ENCODE assay signal across 24 cellular contexts in the genomic region with DNA sequence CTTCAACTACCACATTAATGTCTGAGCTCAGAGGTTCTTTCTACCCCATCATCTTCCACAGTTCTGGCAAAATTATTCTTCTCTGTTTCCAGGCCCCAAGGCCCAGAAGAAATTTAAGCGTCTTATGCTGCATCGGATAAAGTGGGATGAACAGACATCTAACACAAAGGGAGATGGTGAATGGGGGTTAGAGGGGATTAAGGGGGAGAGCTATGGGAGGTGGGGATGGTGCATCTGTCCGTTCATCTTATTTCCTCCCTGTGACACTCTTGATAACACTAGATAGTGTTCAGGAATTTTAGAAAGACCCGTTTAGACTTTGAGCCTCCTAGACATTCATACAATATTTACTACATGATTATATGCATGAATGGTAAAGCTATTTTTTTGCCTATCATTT.
"Had no signal": no experiment of that assay in that cellular context is flagged by ENCODE, and none has a peak within 500 bp of the region (broad histone marks: within the 10 kb centered on the region; RNA-seq: fewer than 3 reads in every experiment).

No MANE protein-coding gene starts in this region.

- H3K4me1 Mint-ChIP-seq: mesothelial cell of epicardium, naive B cell, neural crest cell had no signal

- H3K4me3 Mint-ChIP-seq: mesothelial cell of epicardium; naive B cell; natural killer cell treated with Interleukin-12 subunit alpha and Interleukin-12 subunit beta and Interleukin-15 and Interleukin-18, amount 100 ng/mL, for 72 hours; neural crest cell; stimulated activated naive B cell treated with anti-CD40 and anti-IgM and Interleukin-4, amounts not matched to agents 10 μg/mL and 1 μg/mL and 100 μg/mL, for 72 hours; stimulated activated naive CD8-positive, alpha-beta T cell treated with anti-CD3 and anti-CD28 coated beads, Interleukin-15, Interleukin-2, amounts not matched to agents 100 ng/mL and 50 ng/mL, for 24 hours had no signal

- DNase-seq: dermis blood vessel endothelial cell; effector memory CD4-positive, alpha-beta T cell; erythroblast; esophagus squamous epithelium; foreskin melanocyte; glutamatergic neuron; heart right ventricle; hippocampal formation; left cardiac atrium; left lung; mesenchymal stem cell; mucosa of descending colon; naive B cell; right lobe of liver; small intestine; stimulated activated CD4-positive, alpha-beta T cell treated with anti-CD3 and anti-CD28 coated beads, Interleukin-15, amount 100 ng/mL, for 24 hours; stimulated activated CD4-positive, alpha-beta T cell treated with anti-CD3 and anti-CD28 coated beads, Interleukin-2, amount 100 ng/mL, for 48 hours; stimulated activated naive B cell treated with anti-CD40 and anti-IgM and Interleukin-4, amounts not matched to agents 10 μg/mL and 1 μg/mL and 100 μg/mL, for 72 hours; upper lobe of left lung had no signal

- ATAC-seq: heart right ventricle; left cardiac atrium; left lung; mucosa of descending colon; natural killer cell treated with Interleukin-12 subunit alpha and Interleukin-12 subunit beta and Interleukin-15 and Interleukin-18, amount 100 ng/mL, for 72 hours; right lobe of liver; stimulated activated naive B cell treated with anti-CD40 and anti-IgM and Interleukin-4, amounts not matched to agents 10 μg/mL and 1 μg/mL and 100 μg/mL, for 72 hours had no signal

- H3K27me3 Mint-ChIP-seq: naive B cell; natural killer cell treated with Interleukin-12 subunit alpha and Interleukin-12 subunit beta and Interleukin-15 and Interleukin-18, amount 100 ng/mL, for 72 hours; progenitor cell of endocrine pancreas; stimulated activated naive B cell treated with anti-CD40 and anti-IgM and Interleukin-4, amounts not matched to agents 10 μg/mL and 1 μg/mL and 100 μg/mL, for 72 hours; stimulated activated naive CD8-positive, alpha-beta T cell treated with anti-CD3 and anti-CD28 coated beads, Interleukin-15, Interleukin-2, amounts not matched to agents 100 ng/mL and 50 ng/mL, for 24 hours had no signal

- H3K9me3 Mint-ChIP-seq: mesothelial cell of epicardium; naive B cell; natural killer cell treated with Interleukin-12 subunit alpha and Interleukin-12 subunit beta and Interleukin-15 and Interleukin-18, amount 100 ng/mL, for 72 hours; neural crest cell; stimulated activated naive B cell treated with anti-CD40 and anti-IgM and Interleukin-4, amounts not matched to agents 10 μg/mL and 1 μg/mL and 100 μg/mL, for 72 hours; stimulated activated naive CD8-positive, alpha-beta T cell treated with anti-CD3 and anti-CD28 coated beads, Interleukin-15, Interleukin-2, amounts not matched to agents 100 ng/mL and 50 ng/mL, for 24 hours had no signal

- H3K27ac Mint-ChIP-seq: mesothelial cell of epicardium; naive B cell; natural killer cell treated with Interleukin-12 subunit alpha and Interleukin-12 subunit beta and Interleukin-15 and Interleukin-18, amount 100 ng/mL, for 72 hours; progenitor cell of endocrine pancreas; stimulated activated naive CD8-positive, alpha-beta T cell treated with anti-CD3 and anti-CD28 coated beads, Interleukin-15, Interleukin-2, amounts not matched to agents 100 ng/mL and 50 ng/mL, for 24 hours had no signal
